29 cellular contexts compared by ENCODE assay signal in the genomic region with DNA sequence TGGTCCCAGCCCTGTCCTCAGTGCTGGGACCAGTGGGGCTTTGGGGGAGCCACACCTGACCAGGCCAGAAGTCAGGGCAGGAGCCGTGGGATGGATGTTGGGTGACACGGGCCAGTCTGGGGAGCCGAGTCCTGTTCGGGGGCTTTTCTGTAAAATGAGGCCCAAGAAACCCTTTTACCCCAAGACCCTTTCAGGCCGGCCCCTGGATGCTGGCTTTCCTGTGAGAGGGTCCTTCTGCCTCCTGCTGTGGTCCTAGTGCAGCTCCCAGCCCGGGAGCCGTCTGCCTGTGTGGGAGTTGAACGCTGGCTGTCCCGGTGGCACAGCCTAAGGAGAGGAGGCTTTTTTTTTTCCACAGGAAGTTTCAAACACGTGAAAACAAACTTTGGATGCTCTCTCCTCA.
"Had no signal": no experiment of that assay in that cellular context is flagged by ENCODE, and none has a peak within 500 bp of the region (broad histone marks: within the 10 kb centered on the region; RNA-seq: fewer than 3 reads in every experiment).

No MANE protein-coding gene starts in this region.

- H3K27ac Mint-ChIP-seq: immature natural killer cell; naive thymus-derived CD8-positive, alpha-beta T cell; nephron; progenitor cell of endocrine pancreas; stimulated activated effector memory CD8-positive, alpha-beta T cell treated with anti-CD3 and anti-CD28 coated beads, Interleukin-12 subunit alpha, Interleukin-12 subunit beta, amount 100 ng/mL, for 72 hours; stimulated activated naive CD8-positive, alpha-beta T cell treated with anti-CD3 and anti-CD28 coated beads, Interleukin-15, Interleukin-2, amounts not matched to agents 100 ng/mL and 50 ng/mL, for 24 hours had no signal

- DNase-seq: hypothalamus; immature natural killer cell; kidney; left colon; lower lobe of right lung; mammary epithelial cell; mesenchymal stem cell; naive thymus-derived CD8-positive, alpha-beta T cell; occipital lobe; retina; right cardiac atrium; stimulated activated CD4-positive, alpha-beta T cell treated with anti-CD3 and anti-CD28 coated beads, Interleukin-12 subunit alpha, Interleukin-12 subunit beta, amount 100 ng/mL, for 4 hours; stimulated activated CD4-positive, alpha-beta T cell treated with anti-CD3 and anti-CD28 coated beads, Interleukin-15, amount 100 ng/mL, for 24 hours; stimulated activated CD4-positive, alpha-beta T cell treated with anti-CD3 and anti-CD28 coated beads, Interleukin-4, amount 100 ng/mL, for 1 hour; stimulated activated naive CD4-positive, alpha-beta T cell; transverse colon had no signal

- H3K9me3 ChIP-seq: left lung, lower lobe of right lung, neutrophil, suprapubic skin, transverse colon, upper lobe of left lung, vagina had no signal

- H3K9me3 Mint-ChIP-seq: immature natural killer cell; naive thymus-derived CD8-positive, alpha-beta T cell; nephron; neural crest cell; stimulated activated effector memory CD8-positive, alpha-beta T cell treated with anti-CD3 and anti-CD28 coated beads, Interleukin-12 subunit alpha, Interleukin-12 subunit beta, amount 100 ng/mL, for 72 hours; stimulated activated naive CD8-positive, alpha-beta T cell treated with anti-CD3 and anti-CD28 coated beads, Interleukin-15, Interleukin-2, amounts not matched to agents 100 ng/mL and 50 ng/mL, for 24 hours had no signal

- H3K27me3 ChIP-seq: left lung, neutrophil, suprapubic skin, transverse colon, upper lobe of left lung, vagina had no signal

- FAIRE-seq: islet of Langerhans, kidney had no signal

- ATAC-seq: left colon; left lung; lower lobe of right lung; naive thymus-derived CD8-positive, alpha-beta T cell; sciatic nerve; stimulated activated effector memory CD8-positive, alpha-beta T cell treated with anti-CD3 and anti-CD28 coated beads, Interleukin-12 subunit alpha, Interleukin-12 subunit beta, amount 100 ng/mL, for 72 hours had no signal

- H3K4me3 Mint-ChIP-seq: immature natural killer cell; naive thymus-derived CD8-positive, alpha-beta T cell; nephron; neural crest cell; stimulated activated effector memory CD8-positive, alpha-beta T cell treated with anti-CD3 and anti-CD28 coated beads, Interleukin-12 subunit alpha, Interleukin-12 subunit beta, amount 100 ng/mL, for 72 hours; stimulated activated naive CD8-positive, alpha-beta T cell treated with anti-CD3 and anti-CD28 coated beads, Interleukin-15, Interleukin-2, amounts not matched to agents 100 ng/mL and 50 ng/mL, for 24 hours had no signal

- H3K27ac ChIP-seq: left lung, lower lobe of right lung, neutrophil, suprapubic skin, transverse colon, upper lobe of left lung, vagina had no signal

- H3K27me3 Mint-ChIP-seq: naive thymus-derived CD8-positive, alpha-beta T cell; progenitor cell of endocrine pancreas; stimulated activated naive CD8-positive, alpha-beta T cell treated with anti-CD3 and anti-CD28 coated beads, Interleukin-15, Interleukin-2, amounts not matched to agents 100 ng/mL and 50 ng/mL, for 24 hours had no signal

- H3K4me1 Mint-ChIP-seq: neural crest cell; stimulated activated effector memory CD8-positive, alpha-beta T cell treated with anti-CD3 and anti-CD28 coated beads, Interleukin-12 subunit alpha, Interleukin-12 subunit beta, amount 100 ng/mL, for 72 hours had no signal

- H3K4me3 ChIP-seq: left lung, lower lobe of right lung, skin epidermis, suprapubic skin, transverse colon, upper lobe of left lung, vagina had no signal
